In the genomic region with DNA sequence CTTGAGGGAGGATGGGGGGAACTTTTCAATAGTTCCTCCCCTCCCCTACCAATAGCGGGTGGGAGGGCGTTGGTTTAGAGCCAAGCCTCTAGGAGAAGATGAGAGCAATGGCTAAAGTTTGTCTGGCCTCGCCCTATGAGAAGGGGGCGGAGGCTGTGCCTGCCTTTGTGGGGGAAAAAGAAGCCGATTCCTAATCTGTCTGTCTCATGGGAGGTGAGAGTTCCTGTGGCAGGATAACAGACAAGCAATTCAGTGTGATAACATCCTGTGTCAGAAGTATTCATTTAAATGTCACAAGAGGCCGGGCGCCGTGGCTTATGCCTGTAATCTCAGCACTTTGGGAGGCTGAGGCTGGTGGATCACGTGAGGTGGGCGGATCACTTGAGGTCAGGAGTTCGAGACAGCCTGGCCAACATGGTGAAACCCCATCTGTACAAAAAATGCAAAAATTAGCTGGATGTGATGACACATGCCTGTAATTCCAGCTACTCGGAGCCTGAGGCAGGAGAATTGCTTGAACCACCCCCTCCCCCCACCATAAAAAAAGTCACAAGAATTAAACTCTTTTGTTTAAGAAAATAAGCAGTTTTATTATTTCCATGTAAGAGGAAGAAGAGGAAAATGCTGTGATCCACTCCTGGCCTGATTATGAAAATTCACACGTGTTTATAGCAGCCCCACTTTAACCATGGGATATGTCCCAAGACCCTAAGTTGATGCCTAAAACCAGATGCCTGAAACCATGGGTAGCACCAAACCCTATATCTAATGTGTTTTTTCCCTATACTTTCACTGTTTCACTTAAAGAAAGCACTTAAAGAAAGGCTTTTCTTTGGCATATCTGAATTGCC, we compare ENCODE assay signal across 8 cellular contexts. TPM values are rescaled to one million over a fixed set of nuclear protein-coding genes. Genes with fewer than 3 reads are reported as not detected.
DNase-seq lines count a peak whose midpoint lies in the region; ATAC-seq and TF ChIP-seq lines count a peak whose summit lies in the region.

No MANE protein-coding gene starts in this region.

- peak overlapping the region; percentile 94 for H3K27ac ChIP-seq in CD8-positive, alpha-beta T cell (ENCODE audit: low read depth, low read length)
- H3K27ac ChIP-seq in ovary (peak overlapping the region in 1 of 2 donors; percentile 88), thyroid gland (peak overlapping the region; percentile 22 to 98 (median 87))

- peak; percentile 41 for ATAC-seq in CD8-positive, alpha-beta T cell
- peak; percentile 59 to 61 for ATAC-seq in activated T-cell treated with anti-CD3 and anti-CD28 coated beads, Interleukin-2, amount 50 U/mL, for 4 hours

- no peak for TF ChIP-seq POLR2A in ovary (IDR thresholded peaks at IDR 0.05)
- TF ChIP-seq POLR2A in thyroid gland (IDR thresholded peaks at IDR 0.05), result no peak

- POLR2A ChIA-PET in CD8-positive, alpha-beta T cell (lab: Charles Lee), result interaction anchor here (0.8 to 8.5 kb wide), 8 partner anchors 9 to 295 kb away, joined by 3 to 145 read pairs (median 8); partner anchors contain the start of gene SLFN12L

- H3K27ac Mint-ChIP-seq in CD8-positive, alpha-beta T cell, result peak overlapping the region; percentile 100

- CTCF ChIA-PET in CD8-positive, alpha-beta T cell (lab: Charles Lee), result interaction anchor here (1.2 to 4.3 kb wide), 7 partner anchors 22 to 289 kb away, joined by 4 to 45 read pairs (median 7); no protein-coding TSS in a partner anchor

- peak overlapping the region; percentile 94 for H3K4me3 Mint-ChIP-seq in CD8-positive, alpha-beta T cell
- H3K4me3 Mint-ChIP-seq in activated T-cell treated with anti-CD3 and anti-CD28 coated beads, Interleukin-2, amount 50 U/mL, for 4 hours, result peak overlapping the region; percentile 92

- peak overlapping the region; percentile 84 for H3K4me3 ChIP-seq in CD8-positive, alpha-beta T cell (ENCODE audit: low read depth, low read length)
- peak overlapping the region; percentile 19 for H3K4me3 ChIP-seq in NT2/D1 (ENCODE audit: insufficient read length, low read depth)
- H3K4me3 ChIP-seq in fibroblast of the aortic adventitia (ENCODE audit: low read depth, low read length), result peak overlapping the region; percentile 94
- H3K4me3 ChIP-seq in ovary, result peak overlapping the region; percentile 53
- peak overlapping the region in 1 of 3 donors; percentile 52 for H3K4me3 ChIP-seq in thyroid gland (replicated peaks in 1 of 3)

- no peaks in the 10 kb centered on the region for H3K27me3 ChIP-seq in CD8-positive, alpha-beta T cell (ENCODE audit: insufficient read depth, low read length)
- no peaks in the 10 kb centered on the region for H3K27me3 ChIP-seq in NT2/D1 (ENCODE audit: insufficient read depth, insufficient read length)
- H3K27me3 ChIP-seq in ovary, result no peaks in the 10 kb centered on the region
- H3K27me3 ChIP-seq in thyroid gland, result no peaks in the 10 kb centered on the region

- peaks cover 44% of the 10 kb centered on the region for H3K4me1 ChIP-seq in CD8-positive, alpha-beta T cell (ENCODE audit: insufficient read depth, low read length)
- H3K4me1 ChIP-seq in NT2/D1 (ENCODE audit: insufficient read depth, insufficient read length) (no peaks in the 10 kb centered on the region), ovary (ENCODE audit: insufficient read depth) (peaks cover 7% of the 10 kb centered on the region), thyroid gland (peaks cover 18 to 19% of the 10 kb centered on the region in 2 donors)

- H3K4me1 Mint-ChIP-seq in CD8-positive, alpha-beta T cell (ENCODE audit: low read depth), result peaks cover 67% of the 10 kb centered on the region
- peaks cover 71% of the 10 kb centered on the region for H3K4me1 Mint-ChIP-seq in activated T-cell treated with anti-CD3 and anti-CD28 coated beads, Interleukin-2, amount 50 U/mL, for 4 hours (ENCODE audit: low read depth)

- H3K9me3 ChIP-seq in CD8-positive, alpha-beta T cell (ENCODE audit: low read length), result no peaks in the 10 kb centered on the region
- H3K9me3 ChIP-seq in NT2/D1 (ENCODE audit: insufficient read depth, low read length), result no peaks in the 10 kb centered on the region
- no peaks in the 10 kb centered on the region for H3K9me3 ChIP-seq in ovary
- no peaks in the 10 kb centered on the region for H3K9me3 ChIP-seq in thyroid gland

- 10 to 27% (median 14%) methylated on average over 13 of the region's 13 CpGs for WGBS in ovary, 3 donors
- WGBS in thyroid gland, 2 donors, result 33 to 41% methylated on average over 13 of the region's 13 CpGs

- H3K36me3 Mint-ChIP-seq in CD8-positive, alpha-beta T cell, result peaks cover 77% of the 10 kb centered on the region
- H3K36me3 Mint-ChIP-seq in activated T-cell treated with anti-CD3 and anti-CD28 coated beads, Interleukin-2, amount 50 U/mL, for 4 hours (ENCODE audit: insufficient read depth), result peaks cover 18% of the 10 kb centered on the region

- intact Hi-C loops in CD8-positive, alpha-beta T cell (cut with DNase I, micrococcal nuclease), result loop anchor here (1.0 to 10.0 kb wide), 3 partner anchors 10 to 560 kb away; partner anchors contain the start of genes SLFN11 (in 2 of the 2) and TAF15 (in 1 of the 2)
- intact Hi-C loops in ovary (cut with DNase I), result no loop called here
- intact Hi-C loops in thyroid gland (cut with DNase I), result loop anchor here (10.0 kb wide), 4 partner anchors 120 to 320 kb away; partner anchors contain the start of genes LIG3 and SLFN14

- no peaks in the 10 kb centered on the region for H3K27me3 Mint-ChIP-seq in CD8-positive, alpha-beta T cell (ENCODE audit: low read depth)
- no peaks in the 10 kb centered on the region for H3K27me3 Mint-ChIP-seq in activated T-cell treated with anti-CD3 and anti-CD28 coated beads, Interleukin-2, amount 50 U/mL, for 4 hours (ENCODE audit: low read depth)

- TF ChIP-seq CTCF in CD8-positive, alpha-beta T cell (IDR thresholded peaks at IDR 0.05), result no peak
- TF ChIP-seq CTCF in fibroblast of the aortic adventitia (IDR thresholded peaks at IDR 0.05; ENCODE audit: insufficient read depth, low read length) (no peak), ovary (IDR thresholded peaks at IDR 0.05) (no peak), thyroid gland (IDR thresholded peaks at IDR 0.05) (no peak)

- H3K36me3 ChIP-seq in CD8-positive, alpha-beta T cell (ENCODE audit: insufficient read depth, low read length), result peaks cover 14% of the 10 kb centered on the region
- H3K36me3 ChIP-seq in NT2/D1 (ENCODE audit: insufficient read depth, insufficient read length, low read length) (peaks cover 7% of the 10 kb centered on the region), ovary (no peaks in the 10 kb centered on the region), thyroid gland (no peaks in the 10 kb centered on the region)

- peak; percentile 22 for TF ChIP-seq EP300 in ovary (IDR thresholded peaks at IDR 0.05)

- no peaks in the 10 kb centered on the region for H3K9me3 Mint-ChIP-seq in CD8-positive, alpha-beta T cell
- H3K9me3 Mint-ChIP-seq in activated T-cell treated with anti-CD3 and anti-CD28 coated beads, Interleukin-2, amount 50 U/mL, for 4 hours, result no peaks in the 10 kb centered on the region

- peak; percentile 67 to 92 (median 83) for DNase-seq in CD8-positive, alpha-beta T cell
- peak; percentile 86 for DNase-seq in H4 (ENCODE audit: low spot score)
- DNase-seq in NT2/D1 (ENCODE audit: low read depth, low spot score), result no peak
- DNase-seq in activated T-cell treated with anti-CD3 and anti-CD28 coated beads, Interleukin-2, amount 50 U/mL, for 4 hours, result peak; percentile 81
- DNase-seq in fibroblast of the aortic adventitia (ENCODE audit: low read depth), result peak; percentile 93
- DNase-seq in ovary, result peak; percentile 33 to 65 (median 50)
- DNase-seq in thyroid gland, result peak; percentile 41 to 51
- DNase-seq in NCI-H1694 treated with DMSO at 0.1 percent for 48 hours (lab: John Stamatoyannopoulos, UW), result no peak

- no peak overlapping the region for H3K9ac ChIP-seq in NT2/D1 (ENCODE audit: insufficient read length, low read depth)

RNA-seq across cellular contexts. Expression of gene SLFN5, which starts 1.7 kb away (rescaled TPM):
- total RNA-seq in CD8-positive, alpha-beta T cell, result 10 to 100 TPM; 46.7 to 47.0 TPM
- 28.8 and 35.1 TPM in 2 replicates for total RNA-seq in H4 (2014; rRNA removed; shearing (Covaris generic))
- total RNA-seq in activated T-cell treated with anti-CD3 and anti-CD28 coated beads, Interleukin-2, amount 50 U/mL, for 4 hours, result 10 to 100 TPM in 1 of 3 donors, 1 to 10 TPM in 2; 5.2 to 16.2 (median 8.0) TPM
- 107 and 176 TPM in 2 replicates for total RNA-seq in fibroblast of the aortic adventitia (ENCODE audit: low replicate concordance)
- total RNA-seq in ovary, result 10 to 100 TPM in 6 of 7 donors, 1 to 10 TPM in 1; 8.7 to 22.7 (median 17.9) TPM
- 10 to 100 TPM in 1 of 2 donors, 1 to 10 TPM in 1; 4.5 to 19.7 TPM for polyA plus RNA-seq in ovary
- 10 to 100 TPM; 12.1 to 30.1 (median 17.7) TPM for total RNA-seq in thyroid gland

RNA-seq across cellular contexts. Expression of gene SLC35G3, which starts 50.4 kb away (rescaled TPM):
- not detected for total RNA-seq in CD8-positive, alpha-beta T cell
- not detected in 2 replicates for total RNA-seq in H4 (2014; rRNA removed; shearing (Covaris generic))
- not detected for total RNA-seq in activated T-cell treated with anti-CD3 and anti-CD28 coated beads, Interleukin-2, amount 50 U/mL, for 4 hours
- total RNA-seq in fibroblast of the aortic adventitia (ENCODE audit: low replicate concordance) (0.49 TPM in 1 of 2 replicates, not detected in the other), ovary (not detected), thyroid gland (not detected)
- not detected for polyA plus RNA-seq in ovary

Comparison
In these comparisons a context has a peak if more than half of its experiments do, and no peak if none do; other contexts are left out.
1. DNase-seq: peak in CD8-positive, alpha-beta T cell (7 of 7), H4 (single experiment), activated T-cell treated with anti-CD3 and anti-CD28 coated beads, Interleukin-2, amount 50 U/mL, for 4 hours (single experiment), fibroblast of the aortic adventitia (single experiment), ovary (5 of 5) and thyroid gland (2 of 2); none in NT2/D1 (single experiment) and NCI-H1694 treated with DMSO at 0.1 percent for 48 hours (single experiment).
2. intact Hi-C loops: an anchor here in CD8-positive, alpha-beta T cell (1.0 to 10.0 kb wide) and thyroid gland (10.0 kb wide); none called in ovary.